8 cellular contexts compared by ENCODE assay signal in the genomic region with DNA sequence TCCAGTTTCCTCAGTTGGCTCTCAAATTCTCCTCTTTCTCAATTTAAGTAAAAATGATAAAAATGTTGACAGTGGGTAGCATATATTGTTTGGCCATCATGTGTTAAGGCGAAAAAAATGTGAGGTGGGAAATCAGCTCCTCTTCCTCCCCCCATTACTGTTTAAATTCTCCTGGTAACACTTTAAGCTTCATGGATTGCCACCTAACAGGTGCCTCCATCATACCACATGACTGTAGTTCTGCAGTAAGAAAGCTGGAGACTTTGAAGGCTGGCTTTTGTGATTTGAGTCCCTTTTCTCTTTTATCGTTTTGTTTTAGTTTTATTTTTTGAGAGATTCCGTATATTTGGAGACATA. TPM values are rescaled to one million over a fixed set of nuclear protein-coding genes. Genes with fewer than 3 reads are reported as not detected.
DNase-seq lines count a peak whose midpoint lies in the region; ATAC-seq and TF ChIP-seq lines count a peak whose summit lies in the region.

No MANE protein-coding gene starts in this region.

- no peaks in the 10 kb centered on the region for H3K27me3 Mint-ChIP-seq in activated T-cell treated with anti-CD3 and anti-CD28 coated beads, Interleukin-2, amount 50 U/mL, for 24 hours

- no peaks in the 10 kb centered on the region for H3K27me3 ChIP-seq in adipocyte (replicated peaks; ENCODE audit: control insufficient read depth, insufficient read depth, low read length)
- no peaks in the 10 kb centered on the region for H3K27me3 ChIP-seq in kidney epithelial cell (ENCODE audit: control insufficient read depth, insufficient read depth, low read length)
- no peaks in the 10 kb centered on the region for H3K27me3 ChIP-seq in thymus (ENCODE audit: control insufficient read depth, insufficient read depth)

- ATAC-seq in GM21526 (IDR thresholded peaks at IDR 0.05; ENCODE audit: low FRiP score, unreplicated experiment), result no peak

- WGBS in thymus, result 54% methylated on average over 3 of the region's 3 CpGs

- no peak for DNase-seq in activated T-cell treated with anti-CD3 and anti-CD28 coated beads, Interleukin-2, amount 50 U/mL, for 24 hours
- DNase-seq in activated T-cell treated with anti-CD3 and anti-CD28 coated beads for 4 hours, result no peak
- DNase-seq in adipocyte (ENCODE audit: low read depth), result peak; percentile 44
- DNase-seq in kidney epithelial cell (ENCODE audit: low read depth), result no peak
- DNase-seq in H4 (ENCODE audit: low spot score), result no peak
- no peak for DNase-seq in UCSD-AML1 (lab: John Stamatoyannopoulos, UW; ENCODE audit: unreplicated experiment)

- peak overlapping the region; percentile 89 for H3K4me3 Mint-ChIP-seq in activated T-cell treated with anti-CD3 and anti-CD28 coated beads, Interleukin-2, amount 50 U/mL, for 24 hours

- H3K9me3 Mint-ChIP-seq in activated T-cell treated with anti-CD3 and anti-CD28 coated beads, Interleukin-2, amount 50 U/mL, for 24 hours, result no peaks in the 10 kb centered on the region

- peaks cover 26% of the 10 kb centered on the region for H3K36me3 Mint-ChIP-seq in activated T-cell treated with anti-CD3 and anti-CD28 coated beads, Interleukin-2, amount 50 U/mL, for 24 hours (ENCODE audit: low read depth)

- TF ChIP-seq CTCF in kidney epithelial cell (IDR thresholded peaks at IDR 0.05; ENCODE audit: insufficient read depth, low read length, poor library complexity, severe bottlenecking), result no peak

- peak overlapping the region; percentile 95 for H3K27ac ChIP-seq in thymus (ENCODE audit: low read depth)

- peaks cover 64% of the 10 kb centered on the region for H3K4me1 Mint-ChIP-seq in activated T-cell treated with anti-CD3 and anti-CD28 coated beads, Interleukin-2, amount 50 U/mL, for 24 hours (ENCODE audit: low read depth)

- H3K4me1 ChIP-seq in adipocyte (ENCODE audit: control insufficient read depth, insufficient read depth, low read length), result peaks cover 48% of the 10 kb centered on the region
- H3K4me1 ChIP-seq in thymus (ENCODE audit: control insufficient read depth, insufficient read depth, low read length), result peaks cover 21% of the 10 kb centered on the region

- peak overlapping the region; percentile 85 for H3K9ac ChIP-seq in adipocyte (ENCODE audit: low read length)

- H3K36me3 ChIP-seq in adipocyte (ENCODE audit: control insufficient read depth, insufficient read depth, low read length, severe bottlenecking), result no peaks in the 10 kb centered on the region
- H3K36me3 ChIP-seq in kidney epithelial cell (ENCODE audit: control insufficient read depth, insufficient read depth, low read length), result no peaks in the 10 kb centered on the region
- no peaks in the 10 kb centered on the region for H3K36me3 ChIP-seq in thymus (ENCODE audit: control insufficient read depth, insufficient read depth)

- H3K4me3 ChIP-seq in adipocyte (ENCODE audit: low read length), result peak overlapping the region; percentile 96
- peak overlapping the region; percentile 73 for H3K4me3 ChIP-seq in kidney epithelial cell (ENCODE audit: low read depth, low read length)
- peak overlapping the region; percentile 97 for H3K4me3 ChIP-seq in thymus (ENCODE audit: low read length)

- H3K9me3 ChIP-seq in adipocyte (ENCODE audit: control insufficient read depth, low read length) (no peaks in the 10 kb centered on the region), thymus (ENCODE audit: control insufficient read depth) (no peaks in the 10 kb centered on the region)

- peak overlapping the region; percentile 95 for H3K27ac Mint-ChIP-seq in activated T-cell treated with anti-CD3 and anti-CD28 coated beads, Interleukin-2, amount 50 U/mL, for 24 hours

RNA-seq across cellular contexts. Expression of gene ZFAND3, which starts 1.2 kb away (rescaled TPM):
- total RNA-seq in kidney epithelial cell, result 49.4 TPM in 2 replicates
- 25.7 TPM for polyA plus RNA-seq in thymus
- total RNA-seq in H4 (2014; rRNA removed; shearing (Covaris generic)), result 7.4 and 9.2 TPM in 2 replicates
